Comparison of ENCODE assay signal across 17 cellular contexts in the genomic region with DNA sequence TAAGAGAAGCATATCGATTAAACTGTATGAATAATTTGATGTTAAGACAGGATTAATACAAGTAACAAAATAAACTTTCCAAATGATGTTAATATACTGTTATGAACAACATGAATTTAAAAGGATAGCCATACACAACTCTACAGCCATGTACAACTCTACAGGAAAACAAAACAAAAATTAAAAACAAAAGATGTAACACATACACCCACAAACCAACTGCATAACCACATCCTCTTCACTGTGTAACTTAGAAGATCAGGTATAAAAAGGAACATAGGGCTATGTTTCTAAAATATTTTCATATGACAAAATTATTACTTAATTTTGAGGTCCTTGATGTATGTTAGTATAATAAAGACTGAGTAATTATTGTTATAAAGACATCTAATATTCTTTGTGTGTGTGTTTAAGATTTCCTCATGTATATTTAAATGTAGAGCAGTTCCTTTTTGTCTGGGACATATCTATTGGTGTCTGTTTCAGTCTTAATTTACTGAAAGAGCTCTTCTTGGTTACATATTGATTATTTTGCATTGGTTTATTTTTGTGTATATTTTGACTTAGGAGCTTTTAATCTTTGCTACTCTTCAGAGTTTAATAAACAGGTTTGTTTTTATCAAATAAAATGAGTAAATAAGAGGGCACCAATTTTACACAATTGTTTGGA.
"Had no signal": no experiment of that assay in that cellular context is flagged by ENCODE, and none has a peak within 500 bp of the region (broad histone marks: within the 10 kb centered on the region; RNA-seq: fewer than 3 reads in every experiment).

No MANE protein-coding gene starts in this region.

- H3K4me3 ChIP-seq: ascending aorta, breast epithelium, gastrocnemius medialis, heart left ventricle, skin epidermis had no signal

- H3K36me3 ChIP-seq: ascending aorta, breast epithelium, gastrocnemius medialis, heart left ventricle had no signal

- H3K27ac ChIP-seq: ascending aorta, breast epithelium, gastrocnemius medialis, heart left ventricle, skin epidermis had no signal

- H3K27me3 ChIP-seq: ascending aorta, breast epithelium, gastrocnemius medialis, heart left ventricle had no signal

- DNase-seq: activated CD4-positive, CD25-positive, alpha-beta regulatory T cell; activated CD8-positive, alpha-beta memory T cell treated with anti-CD3 and anti-CD28 coated beads, Interleukin-2, amount 50 U/mL, for 4 hours; activated naive CD4-positive, alpha-beta T cell; endodermal cell; erythroblast; gastrocnemius medialis; heart left ventricle; mesendoderm; right cardiac atrium; SW 1271 had no signal

- H3K4me1 Mint-ChIP-seq: endodermal cell had no signal

- H3K4me3 Mint-ChIP-seq: dendritic cell treated with granulocyte-macrophage colony-stimulating factor and Interleukin-4, amounts not matched to agents 40 ng/mL and 50 ng/mL, for 4 days; endodermal cell; stimulated activated naive CD8-positive, alpha-beta T cell treated with anti-CD3 and anti-CD28 coated beads, Interleukin-15, Interleukin-2, amounts not matched to agents 100 ng/mL and 50 ng/mL, for 24 hours; T-helper 2 cell treated with Interferon-gamma antibody and Interleukin-4, amounts not matched to agents 5 μg/mL and 100 μg/mL, for 36 hours had no signal

- H3K27me3 Mint-ChIP-seq: dendritic cell treated with granulocyte-macrophage colony-stimulating factor and Interleukin-4, amounts not matched to agents 40 ng/mL and 50 ng/mL, for 4 days; progenitor cell of endocrine pancreas; stimulated activated naive CD8-positive, alpha-beta T cell treated with anti-CD3 and anti-CD28 coated beads, Interleukin-15, Interleukin-2, amounts not matched to agents 100 ng/mL and 50 ng/mL, for 24 hours had no signal

- H3K27ac Mint-ChIP-seq: dendritic cell treated with granulocyte-macrophage colony-stimulating factor and Interleukin-4, amounts not matched to agents 40 ng/mL and 50 ng/mL, for 4 days; endodermal cell; progenitor cell of endocrine pancreas; stimulated activated naive CD8-positive, alpha-beta T cell treated with anti-CD3 and anti-CD28 coated beads, Interleukin-15, Interleukin-2, amounts not matched to agents 100 ng/mL and 50 ng/mL, for 24 hours; T-helper 2 cell treated with Interferon-gamma antibody and Interleukin-4, amounts not matched to agents 5 μg/mL and 100 μg/mL, for 36 hours had no signal

- ATAC-seq: gastrocnemius medialis, heart left ventricle, right cardiac atrium had no signal

- H3K9me3 ChIP-seq: ascending aorta, gastrocnemius medialis had no signal

- H3K4me1 ChIP-seq: ascending aorta, breast epithelium, gastrocnemius medialis, heart left ventricle had no signal
